19 cellular contexts compared by ENCODE assay signal in the genomic region with DNA sequence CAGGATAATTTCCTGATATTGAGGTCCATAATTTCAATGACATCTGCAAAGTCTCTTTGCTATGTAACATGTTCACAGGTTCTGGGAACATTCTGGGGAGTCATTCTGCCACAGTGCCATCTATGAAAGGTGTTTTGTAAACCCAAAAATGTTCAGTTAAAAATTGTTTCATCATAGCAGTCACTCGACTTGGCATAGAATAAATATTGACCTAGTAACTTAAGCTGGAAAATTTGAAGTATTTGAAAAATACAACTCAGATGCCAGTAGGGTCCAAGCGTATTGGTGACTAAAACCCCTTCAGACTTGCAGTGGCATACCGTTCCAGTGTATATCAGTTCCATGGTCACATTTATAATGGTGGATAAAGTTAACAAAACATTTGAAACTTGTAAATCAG. TPM values are rescaled to one million over a fixed set of nuclear protein-coding genes. Genes with fewer than 3 reads are reported as not detected.
DNase-seq lines count a peak whose midpoint lies in the region; ATAC-seq and TF ChIP-seq lines count a peak whose summit lies in the region.
"Had no signal": no experiment of that assay in that cellular context is flagged by ENCODE, and none has a peak within 500 bp of the region (broad histone marks: within the 10 kb centered on the region; RNA-seq: fewer than 3 reads in every experiment).

No MANE protein-coding gene starts in this region.

- ATAC-seq in lower lobe of right lung (peak; percentile 83 to 84), upper lobe of right lung (peak; percentile 77)
- ATAC-seq in stimulated activated naive CD8-positive, alpha-beta T cell treated with anti-CD3 and anti-CD28 coated beads, Interleukin-15, Interleukin-2, amounts not matched to agents 100 U/mL and 50 U/mL, for 24 hours, result no peak
- ATAC-seq: K562, Panc1, Right ventricle myocardium inferior had no signal

- H3K9ac ChIP-seq in Karpas-422 (ENCODE audit: low read length), result no peak overlapping the region
- no peak overlapping the region for H3K9ac ChIP-seq in adipocyte (ENCODE audit: low read length)

- no peak overlapping the region for H3K4me2 ChIP-seq in Karpas-422 (ENCODE audit: low read depth, low read length, poor library complexity, severe bottlenecking)

- DNase-seq in Karpas-422, result no peak
- DNase-seq in adipocyte (ENCODE audit: low read depth), result peak; percentile 29
- no peak for DNase-seq in lower lobe of right lung
- no peak for DNase-seq in upper lobe of right lung
- no peak for DNase-seq in NK-92 (lab: John Stamatoyannopoulos, UW; ENCODE audit: unreplicated experiment)
- DNase-seq in stimulated activated naive CD8-positive, alpha-beta T cell treated with anti-CD3 and anti-CD28 coated beads, Interleukin-15, Interleukin-2, amounts not matched to agents 100 U/mL and 50 U/mL, for 24 hours, result no peak
- no peak for DNase-seq in NCI-H187 (lab: John Stamatoyannopoulos, UW)
- DNase-seq: ACHN, Caco-2, DMS79 treated with DMSO at 0.1 percent for 48 hours, HCEC 1CT, NCI-H1048, NCI-H1436 treated with DMSO at 0.1 percent for 48 hours, NCI-H2081, NCI-H748 treated with DMSO at 0.1 percent for 48 hours had no signal

- intact Hi-C loops in lower lobe of right lung (cut with DNase I) (no loop called here), upper lobe of right lung (cut with DNase I) (no loop called here)

- no peak overlapping the region for H2AFZ ChIP-seq in Karpas-422 (ENCODE audit: low read length)

- H3K4me3 ChIP-seq in Karpas-422 (ENCODE audit: low read length) (no peak overlapping the region), adipocyte (ENCODE audit: low read length) (no peak overlapping the region), lower lobe of right lung (no peak overlapping the region), upper lobe of right lung (no peak overlapping the region)
- H3K4me3 ChIP-seq: K562, SK-N-MC had no signal

- peaks cover 90% of the 10 kb centered on the region for H3K79me2 ChIP-seq in Karpas-422 (ENCODE audit: low read length)

- no peaks in the 10 kb centered on the region for H3K27me3 ChIP-seq in Karpas-422 (ENCODE audit: low read length)
- H3K27me3 ChIP-seq in adipocyte (replicated peaks; ENCODE audit: control insufficient read depth, insufficient read depth, low read length), result no peaks in the 10 kb centered on the region
- H3K27me3 ChIP-seq in lower lobe of right lung (ENCODE audit: low read depth), result no peaks in the 10 kb centered on the region
- H3K27me3 ChIP-seq in upper lobe of right lung, result no peaks in the 10 kb centered on the region

- H4K20me1 ChIP-seq in Karpas-422 (ENCODE audit: insufficient read depth, low read depth, low read length), result no peaks in the 10 kb centered on the region; the same call in 1 of the 2 replicates

- TF ChIP-seq CTCF in lower lobe of right lung (IDR thresholded peaks at IDR 0.05), result no peak
- no peak for TF ChIP-seq CTCF in upper lobe of right lung (IDR thresholded peaks at IDR 0.05)

- H3K9me3 ChIP-seq in Karpas-422 (ENCODE audit: low read length) (no peaks in the 10 kb centered on the region), adipocyte (ENCODE audit: control insufficient read depth, low read length) (no peaks in the 10 kb centered on the region), lower lobe of right lung (no peaks in the 10 kb centered on the region), upper lobe of right lung (no peaks in the 10 kb centered on the region)

- peaks cover 71% of the 10 kb centered on the region for H3K4me1 ChIP-seq in Karpas-422 (ENCODE audit: low read length)
- H3K4me1 ChIP-seq in adipocyte (ENCODE audit: control insufficient read depth, insufficient read depth, low read length), result peaks cover 14% of the 10 kb centered on the region
- peaks cover 64% of the 10 kb centered on the region for H3K4me1 ChIP-seq in lower lobe of right lung
- peaks cover 47% of the 10 kb centered on the region for H3K4me1 ChIP-seq in upper lobe of right lung

- H3K9me2 ChIP-seq in Karpas-422 (replicated peaks; ENCODE audit: insufficient read depth, low read length), result no peaks in the 10 kb centered on the region

- peaks cover 40% of the 10 kb centered on the region for H3K36me3 ChIP-seq in Karpas-422 (ENCODE audit: insufficient read depth, low read length)
- H3K36me3 ChIP-seq in adipocyte (ENCODE audit: control insufficient read depth, insufficient read depth, low read length, severe bottlenecking), result peaks cover 10% of the 10 kb centered on the region
- H3K36me3 ChIP-seq in lower lobe of right lung, result no peaks in the 10 kb centered on the region
- H3K36me3 ChIP-seq in upper lobe of right lung, result no peaks in the 10 kb centered on the region

- H3K27ac ChIP-seq in Karpas-422 (ENCODE audit: low read length) (peak overlapping the region; percentile 18), lower lobe of right lung (peak overlapping the region; percentile 51), upper lobe of right lung (peak overlapping the region; percentile 43)
- H3K27ac ChIP-seq: SK-N-MC had no signal

RNA-seq across cellular contexts. Expression of a gene that starts 6.8 kb away (rescaled TPM):
- total RNA-seq in Karpas-422 (2014; rRNA removed; shearing (Covaris generic); ENCODE audit: low replicate concordance), result 36.9 and 62.6 TPM in 2 replicates
- total RNA-seq in lower lobe of right lung (43.7 TPM), upper lobe of right lung (53.1 TPM)
